Comparison of ENCODE assay signal across 1 cellular context in genomic region chr10:76085773-76086570, GRCh38.
TF ChIP-seq lines count a peak whose summit lies in the region.

No MANE protein-coding gene starts in this region.

TF ChIP-seq in H1, 55 proteins besides CTCF, POLR2A, EP300 and RAD21 (continued from another document):
- TF ChIP-seq CHD7 (IDR thresholded peaks at IDR 0.05; ENCODE audit: insufficient replicate concordance, low read length): no peak
